In genomic region chr5:158877124-158877581, GRCh38 we compare ENCODE assay signal across 1 cellular context.
TF ChIP-seq lines count a peak whose summit lies in the region.

No MANE protein-coding gene starts in this region.

TF ChIP-seq in A549, 52 proteins besides CTCF, POLR2A, EP300 and RAD21 (continued from another document):
- TF ChIP-seq USF2 (IDR thresholded peaks at IDR 0.05) (no peak), CEBPB (IDR thresholded peaks at IDR 0.05) (no peak), MYC (IDR thresholded peaks at IDR 0.05; ENCODE audit: borderline replicate concordance, low read length) (no peak), POLR2AphosphoS2 (conservative IDR thresholded peaks at IDR 0.05; ENCODE audit: low read length) (no peak), ZNF302 (CRISPR knock-in tag; IDR thresholded peaks at IDR 0.05) (no peak), PBX3 (IDR thresholded peaks at IDR 0.05) (no peak), ZC3H11A (IDR thresholded peaks at IDR 0.05) (no peak), HOXB5 (CRISPR knock-in tag; IDR thresholded peaks at IDR 0.05) (no peak), TFCP2L1 (CRISPR knock-in tag; IDR thresholded peaks at IDR 0.05) (no peak), HMGXB4 (CRISPR knock-in tag; IDR thresholded peaks at IDR 0.05; ENCODE audit: borderline replicate concordance) (no peak), ZSCAN20 (CRISPR knock-in tag; IDR thresholded peaks at IDR 0.05) (no peak), HES2 (IDR thresholded peaks at IDR 0.05) (no peak), NR3C1 (IDR thresholded peaks at IDR 0.05) (no peak), ATOH8 (CRISPR knock-in tag; IDR thresholded peaks at IDR 0.05; ENCODE audit: low read depth) (no peak)
